ENCODE assay signal across 8 cellular contexts in the genomic region with DNA sequence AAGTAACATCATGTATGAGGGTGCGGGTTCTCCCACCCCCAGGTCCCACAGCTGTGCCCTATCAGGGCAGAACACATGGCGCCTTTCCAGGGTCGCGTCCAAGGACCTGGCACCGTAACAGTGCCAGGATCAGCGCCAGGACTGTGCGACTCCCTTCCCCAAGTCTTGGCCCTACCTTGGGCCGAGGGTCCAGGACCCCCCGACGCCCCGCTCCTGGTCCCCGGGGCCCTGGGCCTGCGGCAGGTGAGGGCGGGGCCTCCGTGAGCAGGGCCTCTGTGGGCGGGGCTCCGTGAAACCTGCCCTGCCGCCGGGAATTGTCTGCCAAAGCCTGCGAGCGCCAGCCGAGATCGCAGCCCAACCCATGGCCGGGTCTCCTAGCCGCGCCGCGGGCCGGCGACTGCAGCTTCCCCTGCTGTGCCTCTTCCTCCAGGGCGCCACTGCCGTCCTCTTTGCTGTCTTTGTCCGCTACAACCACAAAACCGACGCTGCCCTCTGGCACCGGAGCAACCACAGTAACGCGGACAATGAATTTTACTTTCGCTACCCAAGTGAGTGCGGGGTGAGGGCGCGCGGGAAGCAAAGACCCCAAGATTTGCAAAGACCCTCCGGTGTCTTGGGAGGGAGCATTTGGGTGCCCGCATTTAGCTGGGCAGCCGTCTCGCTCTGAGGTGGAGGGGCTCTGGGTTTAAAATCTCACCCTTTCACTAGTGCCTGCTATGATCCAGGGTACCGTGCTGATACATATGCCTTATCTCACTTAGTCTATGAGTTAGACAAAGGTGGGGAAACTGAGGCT. TPM values are rescaled to one million over a fixed set of nuclear protein-coding genes. Genes with fewer than 3 reads are reported as not detected.
DNase-seq lines count a peak whose midpoint lies in the region; ATAC-seq and TF ChIP-seq lines count a peak whose summit lies in the region.

A gene with protein sequence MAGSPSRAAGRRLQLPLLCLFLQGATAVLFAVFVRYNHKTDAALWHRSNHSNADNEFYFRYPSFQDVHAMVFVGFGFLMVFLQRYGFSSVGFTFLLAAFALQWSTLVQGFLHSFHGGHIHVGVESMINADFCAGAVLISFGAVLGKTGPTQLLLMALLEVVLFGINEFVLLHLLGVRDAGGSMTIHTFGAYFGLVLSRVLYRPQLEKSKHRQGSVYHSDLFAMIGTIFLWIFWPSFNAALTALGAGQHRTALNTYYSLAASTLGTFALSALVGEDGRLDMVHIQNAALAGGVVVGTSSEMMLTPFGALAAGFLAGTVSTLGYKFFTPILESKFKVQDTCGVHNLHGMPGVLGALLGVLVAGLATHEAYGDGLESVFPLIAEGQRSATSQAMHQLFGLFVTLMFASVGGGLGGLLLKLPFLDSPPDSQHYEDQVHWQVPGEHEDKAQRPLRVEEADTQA (plus strand): TSS at position 323 of the 796 bp plus-strand sequence. CDS start 39 bp downstream, at position 362.

- H2AK5ac ChIP-seq in mesenchymal stem cell (ENCODE audit: low read length, severe bottlenecking) = no peak within 1 kb of the TSS

- H3K14ac ChIP-seq in mesenchymal stem cell (ENCODE audit: low read length in 2 of 2) = no peak within 1 kb of the TSS

- no peak within 1 kb of the TSS for H2BK5ac ChIP-seq in mesenchymal stem cell (ENCODE audit: low read depth, low read length, poor library complexity, severe bottlenecking)

- TF ChIP-seq CTCF in vagina (IDR thresholded peaks at IDR 0.05) = no peak

- H2AFZ ChIP-seq in mesenchymal stem cell (ENCODE audit: low read depth, low read length) = peak within 1 kb of the TSS; percentile 20

- peak within 1 kb of the TSS in 1 of 2 experiments; percentile 11 for H2BK12ac ChIP-seq in mesenchymal stem cell (ENCODE audit: low read length in 2 of 2)

- no peaks in the 10 kb centered on the region for H3K9me3 ChIP-seq in mesenchymal stem cell (ENCODE audit: control insufficient read depth, low read length)
- H3K9me3 ChIP-seq in vagina = no peaks in the 10 kb centered on the region

- H4K91ac ChIP-seq in mesenchymal stem cell (ENCODE audit: low read length) = peak within 1 kb of the TSS; percentile 1

- DNase-seq in NCI-H2171 treated with DMSO at 0.1 percent for 48 hours (lab: John Stamatoyannopoulos, UW) (peak; percentile 8), NCI-H2171 (lab: John Stamatoyannopoulos, UW) (no peak), OCI-M1 (lab: John Stamatoyannopoulos, UW) (peak; percentile 35), dermis blood vessel endothelial cell (peak; percentile 32), mesenchymal stem cell (peak; percentile 40), vagina (ENCODE audit: extremely low spot score in 2 of 2) (no peak)

- no peak within 1 kb of the TSS for H2BK120ac ChIP-seq in mesenchymal stem cell (ENCODE audit: low read depth, low read length)

- H3K4me3 ChIP-seq in mesenchymal stem cell (ENCODE audit: insufficient read depth in 1 of 2, low read depth in 1 of 2, low read length in 2 of 2) = peak within 1 kb of the TSS; percentile 20 to 67
- H3K4me3 ChIP-seq in vagina = peak within 1 kb of the TSS; percentile 35 to 36

- no peak within 1 kb of the TSS for H3K4ac ChIP-seq in mesenchymal stem cell (ENCODE audit: low read depth in 1 of 2, low read length in 2 of 2)

- TF ChIP-seq POLR2A in vagina (IDR thresholded peaks at IDR 0.05) = no peak

- H3K27me3 ChIP-seq in mesenchymal stem cell (ENCODE audit: control insufficient read depth in 1 of 2, insufficient read depth in 1 of 2, low read length in 2 of 2) (peaks cover 51 to 83% of the 10 kb centered on the region in 2 experiments), vagina (no peaks in the 10 kb centered on the region)

- peak within 1 kb of the TSS; percentile 55 for H4K8ac ChIP-seq in mesenchymal stem cell (ENCODE audit: low read length)

- intact Hi-C loops in vagina (cut with DNase I) = no loop called here

- H3K27ac ChIP-seq in mesenchymal stem cell (ENCODE audit: low read length, poor library complexity, severe bottlenecking) = no peak within 1 kb of the TSS
- H3K27ac ChIP-seq in vagina = no peak within 1 kb of the TSS

- H2BK15ac ChIP-seq in mesenchymal stem cell (ENCODE audit: low read depth, poor library complexity, severe bottlenecking) = peak within 1 kb of the TSS; percentile 56

- H3K18ac ChIP-seq in mesenchymal stem cell (ENCODE audit: low read depth in 1 of 2, low read length in 2 of 2) = no peak within 1 kb of the TSS

- peak within 1 kb of the TSS in 1 of 2 experiments; percentile 45 for H3K23ac ChIP-seq in mesenchymal stem cell (ENCODE audit: low read length in 2 of 2)

- no peaks in the 10 kb centered on the region for H3K36me3 ChIP-seq in mesenchymal stem cell (ENCODE audit: control insufficient read depth in 1 of 2, insufficient read depth in 2 of 2, low read depth in 1 of 2, low read length in 2 of 2)
- H3K36me3 ChIP-seq in vagina = no peaks in the 10 kb centered on the region

- H3K4me2 ChIP-seq in mesenchymal stem cell (ENCODE audit: low read length, poor library complexity, severe bottlenecking) = peak within 1 kb of the TSS; percentile 64

- peaks cover 12% of the 10 kb centered on the region for H3K4me1 ChIP-seq in mesenchymal stem cell (ENCODE audit: control insufficient read depth, insufficient read depth, low read depth, low read length)
- peaks cover 11% of the 10 kb centered on the region for H3K4me1 ChIP-seq in vagina

- no peaks in the 10 kb centered on the region for H3K79me1 ChIP-seq in mesenchymal stem cell (replicated peaks; ENCODE audit: low read length, poor library complexity, severe bottlenecking)

- ATAC-seq in GM19395 (IDR thresholded peaks at IDR 0.05; ENCODE audit: unreplicated experiment) = no peak
- no peak for ATAC-seq in GM21381 (IDR thresholded peaks at IDR 0.05; ENCODE audit: unreplicated experiment)

- H3K9ac ChIP-seq in mesenchymal stem cell (ENCODE audit: low read length) = peak within 1 kb of the TSS; percentile 48

- 18% methylated on average over 45 of the region's 48 CpGs for WGBS in mesenchymal stem cell

RNA-seq across cellular contexts. Expression of the gene that starts here (rescaled TPM):
- not detected in 2 replicates for total RNA-seq in dermis blood vessel endothelial cell
- 0.06 TPM for polyA plus RNA-seq in mesenchymal stem cell (2013, experiment 1 of 2)
- 0.10 TPM for polyA plus RNA-seq in mesenchymal stem cell (2013, experiment 2 of 2)
- total RNA-seq in vagina = not detected

Comparison
In these comparisons a context has a peak if more than half of its experiments do, and no peak if none do; other contexts are left out.
1. DNase-seq: peak in NCI-H2171 treated with DMSO at 0.1 percent for 48 hours (single experiment), OCI-M1 (single experiment) and mesenchymal stem cell (single experiment); none in NCI-H2171 (single experiment) and vagina (0 of 2).
2. Peak in DNase-seq in dermis blood vessel endothelial cell; RNA of the gene not detected or under 1 TPM.